In the genomic region with DNA sequence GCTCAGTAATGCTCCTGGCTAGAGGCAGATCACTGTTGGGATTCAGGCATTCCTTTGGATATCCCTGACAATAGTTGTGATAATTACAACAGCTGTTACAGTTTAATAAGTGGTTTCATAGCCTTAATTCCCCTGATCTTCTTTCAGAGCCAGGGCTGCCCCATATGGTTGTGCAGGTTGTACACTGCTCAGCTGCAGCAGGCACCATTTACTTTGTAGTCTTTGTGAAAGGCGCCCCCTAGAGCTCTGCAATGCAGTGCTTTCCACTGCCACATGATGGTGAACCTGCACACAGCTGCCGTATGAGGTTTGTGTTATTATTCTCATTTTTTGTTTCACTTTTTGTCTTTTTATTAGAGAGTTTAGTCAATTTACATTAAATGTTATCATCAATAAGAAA, we compare ENCODE assay signal across 8 cellular contexts.
DNase-seq lines count a peak whose midpoint lies in the region; ATAC-seq and TF ChIP-seq lines count a peak whose summit lies in the region.

No MANE protein-coding gene starts in this region.

- H2AFZ ChIP-seq in Loucy (ENCODE audit: low read length), result no peak overlapping the region

- intact Hi-C loops in left ventricle myocardium superior (cut with micrococcal nuclease), result no loop called here
- intact Hi-C loops in adrenal gland (cut with DNase I), result no loop called here

- H3K4me3 ChIP-seq in right atrium auricular region (no peak overlapping the region), Loucy (ENCODE audit: low read length, poor library complexity, severe bottlenecking) (no peak overlapping the region), adrenal gland (no peak overlapping the region), lung (no peak overlapping the region)

- no peaks in the 10 kb centered on the region for H4K20me1 ChIP-seq in Loucy (ENCODE audit: insufficient read depth, low read length, poor library complexity, severe bottlenecking)

- H3K9me3 ChIP-seq in right atrium auricular region (no peaks in the 10 kb centered on the region), Loucy (ENCODE audit: insufficient read depth, low read depth, low read length) (no peaks in the 10 kb centered on the region), adrenal gland (replicated peaks in 1 of 3) (no peaks in the 10 kb centered on the region), lung (ENCODE audit: control insufficient read depth in 2 of 2, insufficient read depth in 1 of 2, low read length in 1 of 2) (no peaks in the 10 kb centered on the region)

- H3K9me2 ChIP-seq in Loucy (replicated peaks; ENCODE audit: low read depth, low read length), result no peaks in the 10 kb centered on the region

- DNase-seq in right atrium auricular region (ENCODE audit: low spot score) (no peak), left ventricle myocardium superior (no peak), HEK293T (ENCODE audit: extremely low spot score) (peak; percentile 34), adrenal gland (peak; percentile 16 to 61 (median 24)), lung (ENCODE audit: low spot score) (peak; percentile 45), NCI-H2081 treated with DMSO at 0.1 percent for 48 hours (lab: John Stamatoyannopoulos, UW) (no peak)
- DNase-seq in stimulated activated naive CD4-positive, alpha-beta T cell (lab: John Stamatoyannopoulos, UW), result no peak

- no peaks in the 10 kb centered on the region for H3K79me2 ChIP-seq in Loucy (ENCODE audit: insufficient read depth, low read length)

- H3K4me1 ChIP-seq in right atrium auricular region (no peaks in the 10 kb centered on the region), Loucy (ENCODE audit: insufficient read depth, low read length, poor library complexity, severe bottlenecking) (no peaks in the 10 kb centered on the region), adrenal gland (replicated peaks in 1 of 2) (no peaks in the 10 kb centered on the region), lung (ENCODE audit: control insufficient read depth in 2 of 2, insufficient read depth in 2 of 2, low read length in 2 of 2) (no peaks in the 10 kb centered on the region)

- no peak overlapping the region for H3K4me2 ChIP-seq in Loucy (ENCODE audit: low read depth, low read length, poor library complexity, severe bottlenecking)

- peak; percentile 29 to 34 for TF ChIP-seq CTCF in right atrium auricular region (IDR thresholded peaks at IDR 0.05)
- peak; percentile 84 for TF ChIP-seq CTCF in Loucy (conservative IDR thresholded peaks at IDR 0.05; ENCODE audit: low read length)
- peak in 4 of 6 experiments; percentile 40 to 53 (median 44) for TF ChIP-seq CTCF in adrenal gland (IDR thresholded peaks at IDR 0.05)
- peak; percentile 38 for TF ChIP-seq CTCF in lung (IDR thresholded peaks at IDR 0.05; ENCODE audit: control extremely low read depth, extremely low read depth)

- POLR2A ChIA-PET in HEK293T (lab: Yijun Ruan, JAX), result no interaction called here

- TF ChIP-seq POLR2A in adrenal gland (IDR thresholded peaks at IDR 0.05), result no peak

- H3K27ac ChIP-seq in right atrium auricular region (no peak overlapping the region), adrenal gland (no peak overlapping the region), lung (ENCODE audit: low read depth in 1 of 2, low read length in 1 of 2) (no peak overlapping the region)

- H3K36me3 ChIP-seq in right atrium auricular region, result no peaks in the 10 kb centered on the region
- no peaks in the 10 kb centered on the region for H3K36me3 ChIP-seq in Loucy (ENCODE audit: insufficient read depth, low read length)
- H3K36me3 ChIP-seq in adrenal gland (replicated peaks in 1 of 2), result no peaks in the 10 kb centered on the region
- no peaks in the 10 kb centered on the region for H3K36me3 ChIP-seq in lung (ENCODE audit: control insufficient read depth in 2 of 2, insufficient read depth in 2 of 2, low read length in 2 of 2)

- H3K27me3 ChIP-seq in right atrium auricular region, result no peaks in the 10 kb centered on the region
- no peaks in the 10 kb centered on the region for H3K27me3 ChIP-seq in Loucy (ENCODE audit: insufficient read depth, low read length, poor library complexity, severe bottlenecking)
- H3K27me3 ChIP-seq in adrenal gland, result no peaks in the 10 kb centered on the region
- no peaks in the 10 kb centered on the region for H3K27me3 ChIP-seq in lung (ENCODE audit: control insufficient read depth, insufficient read depth)

- WGBS in adrenal gland, 4 donors, result 23 to 59% (median 39%) methylated on average over 2 of the region's 2 CpGs
- WGBS in lung, 2 donors, result 42 to 61% methylated on average over 2 of the region's 2 CpGs

- CTCF ChIA-PET in HEK293T (lab: Yijun Ruan, JAX), result interaction anchor here (0.9 to 1.0 kb wide), 2 partner anchors 9 to 271 kb away, joined by 3 to 4 read pairs; no protein-coding TSS in a partner anchor

- ATAC-seq in left ventricle myocardium superior (no peak), lung (ENCODE audit: insufficient read depth, low FRiP score) (no peak)

- no peaks in the 10 kb centered on the region for H3F3A ChIP-seq in Loucy (ENCODE audit: low read depth)

- H3K9ac ChIP-seq in Loucy (ENCODE audit: low read depth, low read length, poor library complexity, severe bottlenecking), result no peak overlapping the region

TF ChIP-seq in HEK293T, 16 proteins besides CTCF, POLR2A, EP300 and RAD21:
- no peak for TF ChIP-seq TARDBP (IDR thresholded peaks at IDR 0.05)
- no peak for TF ChIP-seq NFRKB (IDR thresholded peaks at IDR 0.05)
- no peak for TF ChIP-seq BHLHE40 (IDR thresholded peaks at IDR 0.05; ENCODE audit: borderline replicate concordance)
- no peak for TF ChIP-seq FOXM1 (IDR thresholded peaks at IDR 0.05; ENCODE audit: borderline replicate concordance)
- no peak for TF ChIP-seq PKNOX1 (IDR thresholded peaks at IDR 0.05)
- TF ChIP-seq CTBP1 (IDR thresholded peaks at IDR 0.05; ENCODE audit: borderline replicate concordance), result no peak
- no peak for TF ChIP-seq ARNT (IDR thresholded peaks at IDR 0.05)
- no peak for TF ChIP-seq L3MBTL2 (conservative IDR thresholded peaks at IDR 0.05)
- TF ChIP-seq FOXK2 (IDR thresholded peaks at IDR 0.05), result no peak
- no peak for TF ChIP-seq ZNF384 (IDR thresholded peaks at IDR 0.05)
- TF ChIP-seq SP1 (IDR thresholded peaks at IDR 0.05), result no peak
- TF ChIP-seq ELF4 (IDR thresholded peaks at IDR 0.05), result no peak
- no peak for TF ChIP-seq SUZ12 (IDR thresholded peaks at IDR 0.05)
- TF ChIP-seq LEF1 (IDR thresholded peaks at IDR 0.05; ENCODE audit: borderline replicate concordance), result no peak
- no peak for TF ChIP-seq FOXA1 (IDR thresholded peaks at IDR 0.05)
- TF ChIP-seq HDGF (IDR thresholded peaks at IDR 0.05; ENCODE audit: borderline replicate concordance), result no peak
TF ChIP-seq in HEK293T: peak in this region for 0.

Comparison
In these comparisons a context has a peak if more than half of its experiments do, and no peak if none do; other contexts are left out.
1. DNase-seq: peak in HEK293T (single experiment), adrenal gland (7 of 7) and lung (single experiment); none in right atrium auricular region (single experiment), left ventricle myocardium superior (single experiment), NCI-H2081 treated with DMSO at 0.1 percent for 48 hours (single experiment) and stimulated activated naive CD4-positive, alpha-beta T cell (0 of 6).
2. CTCF ChIP-seq: peak in every context shown above with its lines; median percentile 84 in Loucy; 44 in adrenal gland; 38 in lung; 32 in right atrium auricular region.